In the genomic region with DNA sequence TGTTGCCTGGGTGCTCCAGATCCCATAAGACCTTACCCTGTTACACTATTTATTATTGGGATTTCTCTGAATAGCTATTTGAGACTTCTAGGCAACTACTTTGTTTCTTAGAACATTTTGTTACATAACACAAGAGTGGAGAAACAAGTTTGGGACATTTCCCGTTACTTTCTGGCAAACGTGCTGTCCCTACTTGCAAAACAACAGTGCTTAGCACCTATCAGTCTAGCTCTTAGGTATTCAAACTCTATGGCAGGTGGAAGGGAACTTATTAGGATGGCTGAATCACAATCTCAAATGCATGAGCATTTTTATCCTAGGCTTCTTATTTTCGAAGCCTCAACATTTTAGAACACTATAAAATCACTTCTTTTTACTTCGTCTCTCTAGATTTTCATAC, we compare ENCODE assay signal across 16 cellular contexts.
DNase-seq lines count a peak whose midpoint lies in the region; ATAC-seq, FAIRE-seq and TF ChIP-seq lines count a peak whose summit lies in the region.
"Had no signal": no experiment of that assay in that cellular context is flagged by ENCODE, and none has a peak within 500 bp of the region (broad histone marks: within the 10 kb centered on the region; RNA-seq: fewer than 3 reads in every experiment).

No MANE protein-coding gene starts in this region.

- 59 to 61% methylated on average over 4 of the region's 4 CpGs for WGBS in upper lobe of left lung, 2 donors
- 56 to 58% methylated on average over 4 of the region's 4 CpGs for WGBS in pancreas, 2 donors

- no peak overlapping the region for H3K27ac ChIP-seq in lower lobe of right lung
- H3K27ac ChIP-seq in upper lobe of left lung = no peak overlapping the region
- H3K27ac ChIP-seq in pancreas = no peak overlapping the region
- H3K27ac ChIP-seq: 22Rv1, A549, BLaER1 had no signal

- H3K36me3 ChIP-seq in lower lobe of right lung (no peaks in the 10 kb centered on the region), upper lobe of left lung (no peaks in the 10 kb centered on the region), pancreas (no peaks in the 10 kb centered on the region)
- H3K36me3 ChIP-seq: BLaER1 had no signal

- H3K4me1 ChIP-seq in lower lobe of right lung = no peaks in the 10 kb centered on the region
- H3K4me1 ChIP-seq in upper lobe of left lung = no peaks in the 10 kb centered on the region
- H3K4me1 ChIP-seq in pancreas = no peaks in the 10 kb centered on the region
- H3K4me1 ChIP-seq: A549, BLaER1 had no signal

- H3K27me3 ChIP-seq in lower lobe of right lung (ENCODE audit: low read depth) (no peaks in the 10 kb centered on the region), upper lobe of left lung (no peaks in the 10 kb centered on the region), pancreas (peaks cover 0 to 3% (median 0%) of the 10 kb centered on the region in 4 donors)

- TF ChIP-seq CTCF in lower lobe of right lung (IDR thresholded peaks at IDR 0.05) (no peak), upper lobe of left lung (IDR thresholded peaks at IDR 0.05) (no peak), pancreas (IDR thresholded peaks at IDR 0.05) (no peak)

- intact Hi-C loops in lower lobe of right lung (cut with DNase I) = no loop called here
- intact Hi-C loops in sciatic nerve (cut with DNase I) = no loop called here
- intact Hi-C loops in pancreas (cut with DNase I) = no loop called here

- TF ChIP-seq EP300 in upper lobe of left lung (IDR thresholded peaks at IDR 0.05) = peak in 3 of 4 donors; percentile 34 to 52 (median 38)

- H3K4me3 ChIP-seq in lower lobe of right lung (no peak overlapping the region), upper lobe of left lung (no peak overlapping the region), pancreas (no peak overlapping the region)
- H3K4me3 ChIP-seq: A549, BLaER1 had no signal

- H3K9me3 ChIP-seq in lower lobe of right lung (no peaks in the 10 kb centered on the region), upper lobe of left lung (peaks cover 0 to 4% (median 0%) of the 10 kb centered on the region in 4 donors), pancreas (no peaks in the 10 kb centered on the region)
- H3K9me3 ChIP-seq: A549 had no signal

- ATAC-seq in lower lobe of right lung = peak; percentile 56 to 87
- ATAC-seq in sciatic nerve = peak; percentile 24
- no peak for ATAC-seq in upper lobe of left lung (ENCODE audit: low FRiP score in 2 of 2)
- no peak for ATAC-seq in pancreas
- no peak for ATAC-seq in GM18861 (IDR thresholded peaks at IDR 0.05; ENCODE audit: unreplicated experiment)
- no peak for ATAC-seq in HG03520 (IDR thresholded peaks at IDR 0.05; ENCODE audit: unreplicated experiment)
- ATAC-seq: A549 had no signal

- TF ChIP-seq POLR2A in upper lobe of left lung (IDR thresholded peaks at IDR 0.05) = no peak

- FAIRE-seq in GM19239 (lab: Jason Lieb, UNC) (peak; percentile 51), pancreas (lab: Jason Lieb, UNC) (no peak)
- FAIRE-seq: H1 had no signal

- DNase-seq in GM19239 (ENCODE audit: insufficient read length, low spot score) (no peak), lower lobe of right lung (no peak), sciatic nerve (ENCODE audit: low spot score) (no peak), upper lobe of left lung (no peak), AG08395 (ENCODE audit: low spot score) (no peak), pancreas (no peak)
- DNase-seq: CD4-positive, alpha-beta memory T cell; DMS79 treated with DMSO at 0.1 percent for 48 hours; GF-D8; H9 had no signal

Comparison
In these comparisons a context has a peak if more than half of its experiments do, and no peak if none do; other contexts are left out.
1. ATAC-seq: peak in lower lobe of right lung (2 of 2) and sciatic nerve (single experiment); none in upper lobe of left lung (0 of 2), pancreas (0 of 4), GM18861 (single experiment) and HG03520 (single experiment).